8 cellular contexts compared by ENCODE assay signal in the genomic region with DNA sequence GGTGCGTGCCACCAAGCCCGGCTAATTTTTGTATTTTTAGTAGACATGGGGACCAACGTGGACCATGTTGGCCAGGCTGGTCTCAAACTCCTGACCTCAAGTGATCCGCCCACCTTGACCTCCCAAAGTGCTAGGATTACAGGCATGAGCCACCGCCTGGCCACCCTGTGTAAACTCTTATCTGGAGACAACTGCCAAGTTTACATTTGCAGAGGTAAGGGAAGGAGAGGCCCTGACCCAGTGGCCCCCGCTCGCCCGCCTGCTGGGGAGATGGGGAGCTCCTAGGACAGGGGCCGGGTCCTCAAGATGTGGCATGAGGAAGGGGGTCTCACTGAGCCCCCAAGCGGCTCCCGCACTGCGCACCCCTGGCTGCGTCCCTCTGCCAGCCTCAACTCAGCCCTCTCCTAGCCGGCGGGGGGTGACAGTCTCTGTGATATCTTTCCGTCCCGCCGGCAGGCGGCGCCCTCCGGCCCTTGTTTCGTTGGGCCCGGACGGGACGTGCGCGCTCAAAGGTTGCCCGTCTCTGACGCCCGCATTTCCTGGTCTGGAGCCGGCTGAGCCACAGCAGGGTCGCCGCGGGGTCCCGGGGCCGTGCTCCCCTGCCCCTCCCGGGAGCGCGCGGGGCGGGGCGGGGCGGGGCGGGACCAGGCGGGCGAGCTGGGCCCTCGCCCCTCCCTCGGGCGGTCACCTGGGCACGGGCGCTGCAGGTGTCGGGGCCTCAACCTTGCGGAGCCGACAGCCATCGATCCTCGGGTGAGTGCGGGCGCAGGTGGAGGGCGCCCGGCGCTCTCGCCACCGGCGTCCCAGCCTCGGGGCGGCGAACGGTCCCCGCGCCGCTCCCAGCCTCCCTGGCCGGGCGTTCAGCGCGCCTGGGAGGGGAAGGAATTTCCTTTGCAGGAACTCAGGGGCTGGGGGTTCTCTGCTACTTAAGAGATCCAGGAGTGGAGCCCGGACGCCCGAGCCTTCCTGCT. TPM values are rescaled to one million over a fixed set of nuclear protein-coding genes. Genes with fewer than 3 reads are reported as not detected.
A peak's percentile ranks its signal among the peaks of the same experiment; 100 is the strongest.
DNase-seq lines count a peak whose midpoint lies in the region; ATAC-seq and TF ChIP-seq lines count a peak whose summit lies in the region.

A gene with protein sequence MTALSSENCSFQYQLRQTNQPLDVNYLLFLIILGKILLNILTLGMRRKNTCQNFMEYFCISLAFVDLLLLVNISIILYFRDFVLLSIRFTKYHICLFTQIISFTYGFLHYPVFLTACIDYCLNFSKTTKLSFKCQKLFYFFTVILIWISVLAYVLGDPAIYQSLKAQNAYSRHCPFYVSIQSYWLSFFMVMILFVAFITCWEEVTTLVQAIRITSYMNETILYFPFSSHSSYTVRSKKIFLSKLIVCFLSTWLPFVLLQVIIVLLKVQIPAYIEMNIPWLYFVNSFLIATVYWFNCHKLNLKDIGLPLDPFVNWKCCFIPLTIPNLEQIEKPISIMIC (plus strand): TSS at position 533 of the 971 bp plus-strand sequence. CDS start 45,978 bp downstream, outside the sequence.

- peak within 1 kb of the TSS; percentile 26 for H3K9ac ChIP-seq in skeletal muscle satellite cell (ENCODE audit: low read depth, low read length)

- H3K4me3 ChIP-seq in GM12875 (ENCODE audit: low read depth, low read length) = peak within 1 kb of the TSS; percentile 87
- H3K4me3 ChIP-seq in adrenal gland = peak within 1 kb of the TSS in 2 of 4 donors; percentile 15 to 88
- H3K4me3 ChIP-seq in skeletal muscle satellite cell (ENCODE audit: low read length) = peak within 1 kb of the TSS; percentile 70

- TF ChIP-seq CTCF in GM12875 (IDR thresholded peaks at IDR 0.05; ENCODE audit: borderline replicate concordance, insufficient read depth, low read depth, low read length) (peak; percentile 87), adrenal gland (IDR thresholded peaks at IDR 0.05) (peak; percentile 47 to 63 (median 56))

- DNase-seq in NAMALWA (ENCODE audit: low spot score) (peak; percentile 91), T-helper 1 cell (peak; percentile 51 to 81 (median 69)), adrenal gland (peak; percentile 50 to 75 (median 71)), iPS DF 19.7 (ENCODE audit: low read depth, low spot score) (peak; percentile 54), NK-92 (lab: John Stamatoyannopoulos, UW; ENCODE audit: unreplicated experiment) (no peak)

- H3K4me1 ChIP-seq in adrenal gland (replicated peaks in 1 of 2) (peaks cover 0 to 15% of the 10 kb centered on the region in 2 donors), skeletal muscle satellite cell (ENCODE audit: control insufficient read depth, insufficient read depth, low read length) (peaks cover 9% of the 10 kb centered on the region)

- TF ChIP-seq POLR2A in adrenal gland (IDR thresholded peaks at IDR 0.05) = no peak

- no peaks in the 10 kb centered on the region for H3K9me3 ChIP-seq in adrenal gland (replicated peaks in 1 of 3)
- H3K9me3 ChIP-seq in skeletal muscle satellite cell (replicated peaks; ENCODE audit: low read length) = no peaks in the 10 kb centered on the region

- 4 to 11% (median 6%) methylated on average over 9 to 78 of the region's 78 CpGs for WGBS in adrenal gland, 4 donors

- H3K36me3 ChIP-seq in adrenal gland (replicated peaks in 1 of 2) (no peaks in the 10 kb centered on the region), skeletal muscle satellite cell (ENCODE audit: insufficient read depth, low read length) (no peaks in the 10 kb centered on the region)

- intact Hi-C loops in adrenal gland (cut with DNase I) = no loop called here

- H3K4me2 ChIP-seq in skeletal muscle satellite cell (ENCODE audit: low read length) = peak within 1 kb of the TSS; percentile 85

- ATAC-seq in HG02571 (IDR thresholded peaks at IDR 0.05; ENCODE audit: unreplicated experiment) = peak; percentile 84

- H3K27ac ChIP-seq in adrenal gland = no peak within 1 kb of the TSS

- H3K27me3 ChIP-seq in adrenal gland (no peaks in the 10 kb centered on the region), skeletal muscle satellite cell (ENCODE audit: control insufficient read depth, insufficient read depth, low read length) (peaks cover 31% of the 10 kb centered on the region)

RNA-seq across cellular contexts. Expression of the gene that starts here (rescaled TPM):
- 1 to 10 TPM in 7 of 8 donors, under 1 TPM in 1; 0.76 to 5.8 (median 2.0) TPM for total RNA-seq in adrenal gland
- 1 to 10 TPM in 2 of 3 donors, under 1 TPM in 1; 0.88 to 2.1 (median 1.2) TPM for polyA plus RNA-seq in adrenal gland
- under 0.01 and 0.22 TPM in 2 replicates for total RNA-seq in skeletal muscle satellite cell (2012; rRNA removed)
